Comparison of ENCODE assay signal across 14 cellular contexts in genomic region chr5:62149894-62150293, GRCh38.
DNase-seq lines count a peak whose midpoint lies in the region; ATAC-seq and TF ChIP-seq lines count a peak whose summit lies in the region.
"Had no signal": no experiment of that assay in that cellular context is flagged by ENCODE, and none has a peak within 500 bp of the region (broad histone marks: within the 10 kb centered on the region; RNA-seq: fewer than 3 reads in every experiment).

No MANE protein-coding gene starts in this region.

- H4K20me1 ChIP-seq in DND-41 (ENCODE audit: insufficient read depth, low read length) = no peaks in the 10 kb centered on the region
- no peaks in the 10 kb centered on the region for H4K20me1 ChIP-seq in OCI-LY3 (ENCODE audit: insufficient read depth, low read length)

- no peak overlapping the region for H2AFZ ChIP-seq in DND-41 (ENCODE audit: low read depth, low read length)
- H2AFZ ChIP-seq in OCI-LY3 (ENCODE audit: low read depth, low read length) = no peak overlapping the region

- no peak overlapping the region for H3K4me3 ChIP-seq in DND-41 (ENCODE audit: low read depth in 1 of 2, low read length in 2 of 2)
- H3K4me3 ChIP-seq in OCI-LY3 (ENCODE audit: low read length) = no peak overlapping the region
- no peak overlapping the region for H3K4me3 ChIP-seq in uterus

- peaks cover 11% of the 10 kb centered on the region for H3K27me3 Mint-ChIP-seq in activated CD4-positive, alpha-beta T cell treated with anti-CD3 and anti-CD28 coated beads, Interleukin-2, amount 10 ng/mL, durations not matched to agents 24 days and 14 days

- no peak overlapping the region for H3K9ac ChIP-seq in DND-41 (ENCODE audit: low read depth, low read length)
- H3K9ac ChIP-seq in OCI-LY3 (ENCODE audit: low read length) = no peak overlapping the region

- H3K9me3 ChIP-seq in DND-41 (ENCODE audit: insufficient read depth, low read length, severe bottlenecking) (peaks cover under 1% of the 10 kb centered on the region), OCI-LY3 (ENCODE audit: insufficient read depth, low read length) (no peaks in the 10 kb centered on the region), uterus (no peaks in the 10 kb centered on the region)

- H3K27me3 ChIP-seq in DND-41 (ENCODE audit: insufficient read depth, low read length, poor library complexity) (no peaks in the 10 kb centered on the region), OCI-LY3 (ENCODE audit: low read depth, low read length) (no peaks in the 10 kb centered on the region), uterus (no peaks in the 10 kb centered on the region)

- H3K79me2 ChIP-seq in DND-41 (ENCODE audit: insufficient read depth, low read length) = no peaks in the 10 kb centered on the region
- H3K79me2 ChIP-seq in OCI-LY3 (ENCODE audit: low read length) = no peaks in the 10 kb centered on the region

- no peak overlapping the region for H3K27ac Mint-ChIP-seq in activated CD4-positive, alpha-beta T cell treated with anti-CD3 and anti-CD28 coated beads, Interleukin-2, amount 10 ng/mL, durations not matched to agents 24 days and 14 days
- H3K27ac Mint-ChIP-seq: CD14-positive monocyte had no signal

- DNase-seq in DND-41 = no peak
- peak; percentile 87 for DNase-seq in KBM-7
- DNase-seq in astrocyte of the hippocampus (ENCODE audit: low read depth, low spot score) = peak; percentile 42
- DNase-seq in activated CD4-positive, alpha-beta T cell treated with anti-CD3 and anti-CD28 coated beads, Interleukin-2, amount 10 ng/mL, durations not matched to agents 24 days and 14 days = no peak
- DNase-seq in uterus = no peak
- DNase-seq: DMS153, EL, Karpas-422, NCI-H187 treated with DMSO at 0.1 percent for 48 hours, NCI-H774, SW 1271 had no signal

- no peak overlapping the region for H3K4me3 Mint-ChIP-seq in activated CD4-positive, alpha-beta T cell treated with anti-CD3 and anti-CD28 coated beads, Interleukin-2, amount 10 ng/mL, durations not matched to agents 24 days and 14 days
- H3K4me3 Mint-ChIP-seq: CD14-positive monocyte had no signal

- ATAC-seq in DND-41 (ENCODE audit: insufficient read depth, low read depth) (peak; percentile 47; the same call in 1 of the 3 replicates), GM18867 (IDR thresholded peaks at IDR 0.05; ENCODE audit: unreplicated experiment) (no peak)

- in situ Hi-C loops in KBM-7 (cut with MboI; ENCODE audit: low pct_unique_long_range_greater_than_20kb, low sequenced_read_pairs) = no loop called here

- no peaks in the 10 kb centered on the region for H3K36me3 Mint-ChIP-seq in activated CD4-positive, alpha-beta T cell treated with anti-CD3 and anti-CD28 coated beads, Interleukin-2, amount 10 ng/mL, durations not matched to agents 24 days and 14 days (ENCODE audit: low read depth)
- H3K36me3 Mint-ChIP-seq: CD14-positive monocyte had no signal

- intact Hi-C loops in activated CD4-positive, alpha-beta T cell treated with anti-CD3 and anti-CD28 coated beads, Interleukin-2, amount 10 ng/mL, durations not matched to agents 24 days and 14 days (cut with micrococcal nuclease) = no loop called here
- intact Hi-C loops in uterus (cut with DNase I; ENCODE audit: low total_unique reads) = no loop called here

- H3K4me1 Mint-ChIP-seq in activated CD4-positive, alpha-beta T cell treated with anti-CD3 and anti-CD28 coated beads, Interleukin-2, amount 10 ng/mL, durations not matched to agents 24 days and 14 days = no peaks in the 10 kb centered on the region
- H3K4me1 Mint-ChIP-seq: CD14-positive monocyte had no signal

- H3K4me1 ChIP-seq in DND-41 (ENCODE audit: insufficient read depth, low read length) (peaks cover 11% of the 10 kb centered on the region), OCI-LY3 (ENCODE audit: low read length) (peaks cover 7% of the 10 kb centered on the region), uterus (no peaks in the 10 kb centered on the region)

- no peak overlapping the region for H3K4me2 ChIP-seq in DND-41 (ENCODE audit: insufficient read depth, low read length)
- H3K4me2 ChIP-seq in OCI-LY3 (ENCODE audit: low read length) = peak overlapping the region; percentile 7; the same call in 1 of the 2 replicates

- no peaks in the 10 kb centered on the region for H3K9me3 Mint-ChIP-seq in activated CD4-positive, alpha-beta T cell treated with anti-CD3 and anti-CD28 coated beads, Interleukin-2, amount 10 ng/mL, durations not matched to agents 24 days and 14 days

- H3K36me3 ChIP-seq in DND-41 (ENCODE audit: insufficient read depth, low read length) (no peaks in the 10 kb centered on the region), OCI-LY3 (replicated peaks; ENCODE audit: low read depth, low read length) (no peaks in the 10 kb centered on the region), uterus (no peaks in the 10 kb centered on the region)

- TF ChIP-seq CTCF in DND-41 (IDR thresholded peaks at IDR 0.05; ENCODE audit: borderline replicate concordance, extremely low read depth, low read length, poor library complexity, severe bottlenecking) (no peak), OCI-LY3 (IDR thresholded peaks at IDR 0.05; ENCODE audit: low read depth, low read length) (no peak), uterus (IDR thresholded peaks at IDR 0.05) (no peak)

- H3K27ac ChIP-seq in DND-41 (ENCODE audit: low read length) (no peak overlapping the region), OCI-LY3 (ENCODE audit: low read length) (no peak overlapping the region), uterus (no peak overlapping the region)

- no peak for TF ChIP-seq POLR2A in uterus (IDR thresholded peaks at IDR 0.05)

Comparison
In these comparisons a context has a peak if more than half of its experiments do, and no peak if none do; other contexts are left out.
1. DNase-seq: peak in KBM-7 (single experiment) and astrocyte of the hippocampus (single experiment); none in DND-41 (single experiment), activated CD4-positive, alpha-beta T cell treated with anti-CD3 and anti-CD28 coated beads, Interleukin-2, amount 10 ng/mL, durations not matched to agents 24 days and 14 days (single experiment) and uterus (0 of 2).